1 cellular context compared by ENCODE assay signal in genomic region chr15:34987623-34987981, GRCh38.
TF ChIP-seq lines count a peak whose summit lies in the region.

No MANE protein-coding gene starts in this region.

TF ChIP-seq in HepG2, 621 proteins besides CTCF, POLR2A, EP300 and RAD21 (continued from another document):
- TF ChIP-seq PREB (CRISPR knock-in tag; IDR thresholded peaks at IDR 0.05) (no peak), ZNF781 (CRISPR knock-in tag; IDR thresholded peaks at IDR 0.05; ENCODE audit: borderline replicate concordance, not compliant biosample characterization) (peak; percentile 12), MIER3 (CRISPR knock-in tag; IDR thresholded peaks at IDR 0.05; ENCODE audit: borderline replicate concordance) (0 out of 2 replicates have a peak, but pooled peaks have one; percentile 3), ZNF564 (CRISPR knock-in tag; IDR thresholded peaks at IDR 0.05) (no peak), REL (CRISPR knock-in tag; conservative IDR thresholded peaks at IDR 0.05) (no peak), CBX5 (CRISPR knock-in tag; IDR thresholded peaks at IDR 0.05; ENCODE audit: borderline replicate concordance) (no peak), HNF4G (IDR thresholded peaks at IDR 0.05; ENCODE audit: borderline replicate concordance, low read depth, low read length) (peak; percentile 45; the same call in 1 of the 2 replicates), HNF4G (CRISPR knock-in tag; IDR thresholded peaks at IDR 0.05; ENCODE audit: borderline replicate concordance, low read depth) (no peak), FOXC1 (CRISPR knock-in tag; IDR thresholded peaks at IDR 0.05; ENCODE audit: borderline replicate concordance) (no peak)
- TF ChIP-seq, protein P1, sequence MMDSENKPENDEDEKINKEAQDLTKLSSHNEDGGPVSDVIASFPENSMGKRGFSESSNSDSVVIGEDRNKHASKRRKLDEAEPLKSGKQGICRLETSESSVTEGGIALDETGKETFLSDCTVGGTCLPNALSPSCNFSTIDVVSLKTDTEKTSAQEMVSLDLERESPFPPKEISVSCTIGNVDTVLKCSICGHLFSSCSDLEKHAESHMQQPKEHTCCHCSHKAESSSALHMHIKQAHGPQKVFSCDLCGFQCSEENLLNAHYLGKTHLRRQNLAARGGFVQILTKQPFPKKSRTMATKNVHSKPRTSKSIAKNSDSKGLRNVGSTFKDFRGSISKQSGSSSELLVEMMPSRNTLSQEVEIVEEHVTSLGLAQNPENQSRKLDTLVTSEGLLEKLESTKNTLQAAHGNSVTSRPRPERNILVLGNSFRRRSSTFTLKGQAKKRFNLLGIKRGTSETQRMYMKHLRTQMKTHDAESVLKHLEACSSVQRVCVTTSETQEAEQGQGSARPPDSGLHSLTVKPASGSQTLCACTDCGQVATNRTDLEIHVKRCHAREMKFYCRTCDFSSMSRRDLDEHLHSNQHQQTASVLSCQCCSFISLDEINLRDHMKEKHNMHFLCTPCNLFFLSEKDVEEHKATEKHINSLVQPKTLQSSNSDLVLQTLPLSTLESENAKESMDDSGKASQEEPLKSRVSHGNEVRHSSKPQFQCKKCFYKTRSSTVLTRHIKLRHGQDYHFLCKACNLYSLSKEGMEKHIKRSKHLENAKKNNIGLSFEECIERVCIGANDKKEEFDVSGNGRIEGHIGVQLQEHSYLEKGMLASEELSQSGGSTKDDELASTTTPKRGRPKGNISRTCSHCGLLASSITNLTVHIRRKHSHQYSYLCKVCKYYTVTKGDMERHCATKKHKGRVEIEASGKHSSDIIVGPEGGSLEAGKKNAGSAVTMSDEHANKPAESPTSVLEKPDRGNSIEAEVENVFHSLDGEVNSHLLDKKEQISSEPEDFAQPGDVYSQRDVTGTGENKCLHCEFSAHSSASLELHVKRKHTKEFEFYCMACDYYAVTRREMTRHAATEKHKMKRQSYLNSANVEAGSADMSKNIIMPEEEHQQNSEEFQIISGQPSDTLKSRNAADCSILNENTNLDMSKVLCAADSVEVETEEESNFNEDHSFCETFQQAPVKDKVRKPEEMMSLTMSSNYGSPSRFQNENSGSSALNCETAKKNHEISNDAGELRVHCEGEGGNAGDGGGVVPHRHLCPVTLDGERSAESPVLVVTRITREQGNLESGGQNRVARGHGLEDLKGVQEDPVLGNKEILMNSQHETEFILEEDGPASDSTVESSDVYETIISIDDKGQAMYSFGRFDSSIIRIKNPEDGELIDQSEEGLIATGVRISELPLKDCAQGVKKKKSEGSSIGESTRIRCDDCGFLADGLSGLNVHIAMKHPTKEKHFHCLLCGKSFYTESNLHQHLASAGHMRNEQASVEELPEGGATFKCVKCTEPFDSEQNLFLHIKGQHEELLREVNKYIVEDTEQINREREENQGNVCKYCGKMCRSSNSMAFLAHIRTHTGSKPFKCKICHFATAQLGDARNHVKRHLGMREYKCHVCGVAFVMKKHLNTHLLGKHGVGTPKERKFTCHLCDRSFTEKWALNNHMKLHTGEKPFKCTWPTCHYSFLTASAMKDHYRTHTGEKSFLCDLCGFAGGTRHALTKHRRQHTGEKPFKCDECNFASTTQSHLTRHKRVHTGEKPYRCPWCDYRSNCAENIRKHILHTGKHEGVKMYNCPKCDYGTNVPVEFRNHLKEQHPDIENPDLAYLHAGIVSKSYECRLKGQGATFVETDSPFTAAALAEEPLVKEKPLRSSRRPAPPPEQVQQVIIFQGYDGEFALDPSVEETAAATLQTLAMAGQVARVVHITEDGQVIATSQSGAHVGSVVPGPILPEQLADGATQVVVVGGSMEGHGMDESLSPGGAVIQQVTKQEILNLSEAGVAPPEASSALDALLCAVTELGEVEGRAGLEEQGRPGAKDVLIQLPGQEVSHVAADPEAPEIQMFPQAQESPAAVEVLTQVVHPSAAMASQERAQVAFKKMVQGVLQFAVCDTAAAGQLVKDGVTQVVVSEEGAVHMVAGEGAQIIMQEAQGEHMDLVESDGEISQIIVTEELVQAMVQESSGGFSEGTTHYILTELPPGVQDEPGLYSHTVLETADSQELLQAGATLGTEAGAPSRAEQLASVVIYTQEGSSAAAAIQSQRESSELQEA (CRISPR knock-in tag; IDR thresholded peaks at IDR 0.05; ENCODE audit: not compliant biosample characterization), result no peak
